In the genomic region with DNA sequence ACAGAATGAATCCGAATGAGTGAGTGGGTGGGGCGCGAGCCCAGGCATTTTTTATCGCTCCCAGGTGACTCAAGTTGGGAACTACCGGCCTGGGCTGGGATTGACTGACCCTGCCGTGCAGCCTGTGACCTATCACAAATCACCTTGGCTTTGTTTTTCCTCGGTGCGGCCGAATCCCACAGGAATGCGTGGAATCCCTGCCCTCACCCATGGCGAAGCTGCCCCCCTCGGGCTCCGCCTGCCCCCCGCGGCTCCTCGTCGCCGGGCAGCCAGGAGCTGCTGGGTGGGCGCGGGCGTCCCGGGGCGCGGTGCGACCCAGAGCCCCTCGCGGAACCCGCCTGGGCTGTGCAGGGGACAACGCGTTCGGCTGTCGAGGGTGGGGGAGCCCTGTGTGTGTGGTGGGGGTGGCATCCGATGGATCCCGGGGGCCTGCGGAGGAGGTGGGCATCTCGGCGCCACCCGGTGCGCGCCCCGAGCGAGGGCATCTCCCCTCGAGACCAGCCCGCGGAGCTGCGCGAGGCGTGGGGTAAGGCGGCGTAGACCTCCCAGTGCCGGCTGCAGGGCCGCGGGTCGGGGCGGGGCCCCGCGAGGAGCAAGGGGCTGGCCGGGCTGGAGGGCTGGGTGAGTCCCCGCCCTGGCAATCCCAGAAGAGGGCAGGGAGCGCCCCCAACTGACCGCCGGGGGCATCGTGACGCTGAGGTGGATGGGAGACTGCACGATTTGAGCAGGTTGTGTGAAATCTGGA, we compare ENCODE assay signal across 1 cellular context.
TF ChIP-seq lines count a peak whose summit lies in the region.

No MANE protein-coding gene starts in this region.

TF ChIP-seq in IMR-90, 13 proteins besides CTCF, POLR2A, EP300 and RAD21 (continued from another document):
- 0 out of 2 replicates have a peak, but pooled peaks have one; percentile 65 for TF ChIP-seq MXI1 (IDR thresholded peaks at IDR 0.05; ENCODE audit: borderline replicate concordance, low read depth, low read length)
- peak; percentile 92 for TF ChIP-seq MAZ (IDR thresholded peaks at IDR 0.05; ENCODE audit: borderline replicate concordance, low read depth, low read length)
- TF ChIP-seq RFX5 (IDR thresholded peaks at IDR 0.05; ENCODE audit: low read depth, low read length) = no peak
